In the genomic region with DNA sequence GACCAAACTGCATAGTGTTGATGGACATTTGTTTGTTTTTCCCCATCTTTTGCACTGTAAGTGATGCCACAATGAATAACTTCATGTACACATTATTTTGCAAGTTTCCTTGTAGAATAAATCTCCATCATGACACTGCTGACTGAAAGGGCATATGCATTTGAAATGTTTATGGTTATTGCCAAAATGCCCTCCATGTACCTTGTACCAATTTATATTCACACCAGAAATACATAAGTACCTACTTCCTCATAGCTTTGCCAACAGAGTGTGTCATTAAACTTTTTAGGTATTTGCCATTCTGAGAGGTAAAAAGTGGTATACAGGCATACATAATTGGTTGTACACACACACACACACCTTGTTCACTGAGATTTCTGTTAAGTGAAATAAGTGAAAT, we compare ENCODE assay signal across 8 cellular contexts.
"Had no signal": no experiment of that assay in that cellular context is flagged by ENCODE, and none has a peak within 500 bp of the region (broad histone marks: within the 10 kb centered on the region; RNA-seq: fewer than 3 reads in every experiment).

No MANE protein-coding gene starts in this region.

- H3K27ac ChIP-seq: GM23248, HL-60 had no signal

- DNase-seq: GM23248, GOT3, H7, HFFc6 had no signal

- H3K9me3 ChIP-seq: HAP-1 had no signal

- ATAC-seq: HCT116, HepG2 had no signal

- H3K4me3 ChIP-seq: GM23248, HAP-1 had no signal

- H3K4me1 ChIP-seq: HAP-1 had no signal

- FAIRE-seq: HepG2 had no signal

- H3K36me3 ChIP-seq: HAP-1 had no signal
